9 cellular contexts compared by ENCODE assay signal in genomic region chr15:89130194-89130593, GRCh38. TPM values are rescaled to one million over a fixed set of nuclear protein-coding genes. Genes with fewer than 3 reads are reported as not detected.
DNase-seq lines count a peak whose midpoint lies in the region; ATAC-seq and TF ChIP-seq lines count a peak whose summit lies in the region.
"Had no signal": no experiment of that assay in that cellular context is flagged by ENCODE, and none has a peak within 500 bp of the region (broad histone marks: within the 10 kb centered on the region; RNA-seq: fewer than 3 reads in every experiment).

No MANE protein-coding gene starts in this region.

- H3K9me3 ChIP-seq in GM23248 (ENCODE audit: low read depth), result no peaks in the 10 kb centered on the region
- H3K9me3 ChIP-seq: BE2C had no signal

- peak overlapping the region; percentile 81 for H3K27ac ChIP-seq in 22Rv1
- no peak overlapping the region for H3K27ac ChIP-seq in GM23248

- no peak overlapping the region for H2AFZ ChIP-seq in GM23248

- no peaks in the 10 kb centered on the region for H3K27me3 ChIP-seq in GM23248 (replicated peaks; ENCODE audit: insufficient read depth)
- H3K27me3 ChIP-seq: BE2C had no signal

- no peaks in the 10 kb centered on the region for H3K9me3 Mint-ChIP-seq in Calu3 (ENCODE audit: low read depth, unreplicated experiment)

- 93% methylated on average over 5 of the region's 5 CpGs for WGBS in GM23248 (ENCODE audit: low coverage in 1 of 2, low lambda C conversion rate in 2 of 2, missing lambda C conversion rate in 2 of 2), 2 experiments

- no peak overlapping the region for H3K9ac ChIP-seq in GM23248

- H3K4me1 ChIP-seq in GM23248 (ENCODE audit: insufficient read depth), result no peaks in the 10 kb centered on the region

- H4K20me1 ChIP-seq in GM23248 (ENCODE audit: insufficient read depth), result no peaks in the 10 kb centered on the region

- in situ Hi-C loops in GM23248 (cut with MboI), result no loop called here

- peak; percentile 81 for ATAC-seq in GM19324 (IDR thresholded peaks at IDR 0.05; ENCODE audit: low FRiP score, unreplicated experiment)
- ATAC-seq in HG03175 (IDR thresholded peaks at IDR 0.05; ENCODE audit: unreplicated experiment), result peak; percentile 81

- H3F3A ChIP-seq in GM23248 (ENCODE audit: insufficient read depth), result no peaks in the 10 kb centered on the region

- no peak overlapping the region for H3K4me2 ChIP-seq in GM23248 (ENCODE audit: unreplicated experiment)

- peak; percentile 12 for DNase-seq in cerebellar cortex (ENCODE audit: low spot score)
- no peak for DNase-seq in GM23248
- DNase-seq in GM03348 (ENCODE audit: low spot score), result no peak
- no peak for DNase-seq in Calu3
- no peak for DNase-seq in NCI-H226

- intact Hi-C loops in Calu3 (cut with micrococcal nuclease; ENCODE audit: unreplicated experiment), result no loop called here

- CTCF ChIA-PET in Calu3 (lab: Charles Lee), result interaction anchor here (0.8 to 1.9 kb wide), 10 partner anchors 8 to 72 kb away, joined by 3 to 15 read pairs (median 4); partner anchors contain the start of gene ABHD2

- H3K4me3 ChIP-seq in GM23248, result no peak overlapping the region

- H3K79me2 ChIP-seq in GM23248 (ENCODE audit: insufficient read depth), result no peaks in the 10 kb centered on the region

- no peak overlapping the region for H3K4me3 Mint-ChIP-seq in Calu3 (ENCODE audit: low read depth, unreplicated experiment)

- no peaks in the 10 kb centered on the region for H3K27me3 Mint-ChIP-seq in Calu3 (ENCODE audit: unreplicated experiment)

- TF ChIP-seq CTCF in 22Rv1 (IDR thresholded peaks at IDR 0.05), result no peak
- TF ChIP-seq CTCF in Calu3 (IDR thresholded peaks at IDR 0.05; ENCODE audit: unreplicated experiment), result no peak

- no peak overlapping the region for H3K27ac Mint-ChIP-seq in Calu3 (ENCODE audit: unreplicated experiment)

- no peaks in the 10 kb centered on the region for H3K36me3 ChIP-seq in GM23248 (ENCODE audit: low read depth)

- peaks cover 19% of the 10 kb centered on the region for H3K36me3 Mint-ChIP-seq in Calu3 (ENCODE audit: insufficient read depth, unreplicated experiment)

- H3K9me2 ChIP-seq in GM23248 (ENCODE audit: insufficient read depth), result no peaks in the 10 kb centered on the region

- BruUV-seq in Calu3 (replicated peaks; lab: Mats Ljungman, UMichigan), result no TSS peak

- H3K4me1 Mint-ChIP-seq in Calu3 (ENCODE audit: low read depth, unreplicated experiment), result peaks cover 31% of the 10 kb centered on the region

RNA-seq across cellular contexts. Expression of gene ABHD2, which starts 41.9 kb away (rescaled TPM):
- total RNA-seq in GM23248 (2014; rRNA removed; shearing (Covaris generic)), result 24.2 and 28.7 TPM in 2 replicates
- polyA plus RNA-seq in GM23248 (2016; fragmentation: Nextera tagmentation; extraction: Ambion mirVana), result 13.5 and 17.6 TPM in 2 replicates
- total RNA-seq in Calu3 (2022), result 300 and 353 TPM in 2 replicates

Comparison
In these comparisons a context has a peak if more than half of its experiments do, and no peak if none do; other contexts are left out.
1. RNA of gene ABHD2, which starts 41.9 kb away (total RNA-seq): 300 to 353 TPM in Calu3; 24.2 to 28.7 TPM in GM23248; every median in the first group is over 10 times any median in the second.